Comparison of ENCODE assay signal across 20 cellular contexts in the genomic region with DNA sequence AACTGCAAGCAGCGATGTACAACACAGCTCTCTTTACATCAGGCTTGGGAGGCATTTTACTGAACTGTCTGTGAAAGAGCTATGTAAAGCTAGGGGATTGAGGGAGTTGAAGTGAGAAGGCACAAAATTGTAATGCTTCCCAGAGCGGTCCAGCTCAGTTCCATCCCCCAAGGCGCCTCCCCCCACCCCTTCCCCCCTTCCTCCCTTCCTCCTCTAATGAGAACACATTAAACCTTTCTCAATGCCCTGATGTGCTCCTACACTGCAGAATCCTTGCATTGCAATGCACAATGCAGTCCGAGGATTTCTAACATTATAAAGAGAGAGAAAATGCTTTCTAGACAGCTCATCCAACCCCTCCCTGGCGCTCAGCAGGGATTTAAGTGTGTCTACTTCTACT.
A peak's percentile ranks its signal among the peaks of the same experiment; 100 is the strongest.
DNase-seq lines count a peak whose midpoint lies in the region; ATAC-seq and TF ChIP-seq lines count a peak whose summit lies in the region.
"Had no signal": no experiment of that assay in that cellular context is flagged by ENCODE, and none has a peak within 500 bp of the region (broad histone marks: within the 10 kb centered on the region; RNA-seq: fewer than 3 reads in every experiment).

No MANE protein-coding gene starts in this region.

- CTCF ChIA-PET in WTC11 (lab: Charles Lee), result no interaction called here

- ATAC-seq in WTC11, result peak; percentile 55
- ATAC-seq in HG02623 (IDR thresholded peaks at IDR 0.05; ENCODE audit: unreplicated experiment), result no peak
- ATAC-seq: heart left ventricle, left colon had no signal

- peaks cover 31% of the 10 kb centered on the region for H3K4me1 ChIP-seq in ES-I3 (ENCODE audit: insufficient read depth, low read length)
- no peaks in the 10 kb centered on the region for H3K4me1 ChIP-seq in hepatocyte (ENCODE audit: insufficient read depth)
- peaks cover 75% of the 10 kb centered on the region for H3K4me1 ChIP-seq in neural progenitor cell
- H3K4me1 ChIP-seq in adrenal gland (replicated peaks in 1 of 2), result no peaks in the 10 kb centered on the region
- peaks cover 0 to 12% (median 0%) of the 10 kb centered on the region in 3 donors for H3K4me1 ChIP-seq in esophagus squamous epithelium
- H3K4me1 ChIP-seq: uterus had no signal

- peaks cover 27% of the 10 kb centered on the region for H3F3A ChIP-seq in neural progenitor cell (ENCODE audit: low read depth)

- DNase-seq in WTC11 (ENCODE audit: low spot score) (peak; percentile 10), hepatocyte (ENCODE audit: low spot score) (peak; percentile 12), neural progenitor cell (ENCODE audit: low spot score) (peak; percentile 67), adrenal gland (no peak), esophagus squamous epithelium (lab: John Stamatoyannopoulos, UW) (no peak), mucosa of gallbladder (ENCODE audit: low spot score) (no peak)
- DNase-seq: activated CD4-positive, CD25-positive, alpha-beta regulatory T cell; amygdala; CD8-positive, alpha-beta memory T cell; DND-41; heart left ventricle; left colon; stimulated activated CD4-positive, alpha-beta T cell treated with anti-CD3 and anti-CD28 coated beads, Interleukin-15, amount 100 ng/mL, for 24 hours; stomach; uterus had no signal

- H3K36me3 Mint-ChIP-seq in WTC11 (no peaks in the 10 kb centered on the region), neural progenitor cell (no peaks in the 10 kb centered on the region)
- H3K36me3 Mint-ChIP-seq: CD8-positive, alpha-beta memory T cell had no signal

- H3K4me2 ChIP-seq in hepatocyte (peak overlapping the region; percentile 67), neural progenitor cell (peak overlapping the region; percentile 78)

- H4K20me1 ChIP-seq in hepatocyte (ENCODE audit: insufficient read depth, poor library complexity, severe bottlenecking) (no peaks in the 10 kb centered on the region), neural progenitor cell (ENCODE audit: low read depth) (no peaks in the 10 kb centered on the region)

- H3K27me3 Mint-ChIP-seq in WTC11 (ENCODE audit: low read depth), result no peaks in the 10 kb centered on the region
- H3K27me3 Mint-ChIP-seq in neural progenitor cell (ENCODE audit: insufficient read depth, low read depth), result no peaks in the 10 kb centered on the region
- H3K27me3 Mint-ChIP-seq: dendritic cell treated with granulocyte-macrophage colony-stimulating factor and Interleukin-4, amounts not matched to agents 40 ng/mL and 50 ng/mL, for 4 days had no signal

- H2AFZ ChIP-seq in hepatocyte, result peak overlapping the region; percentile 49
- H2AFZ ChIP-seq in neural progenitor cell (replicated peaks), result peak overlapping the region; percentile 99

- TF ChIP-seq CTCF in WTC11 (IDR thresholded peaks at IDR 0.05) (no peak), hepatocyte (IDR thresholded peaks at IDR 0.05; ENCODE audit: poor library complexity) (no peak), neural progenitor cell (IDR thresholded peaks at IDR 0.05) (no peak), adrenal gland (IDR thresholded peaks at IDR 0.05) (no peak), esophagus squamous epithelium (IDR thresholded peaks at IDR 0.05) (no peak)

- H3K36me3 ChIP-seq in ES-I3 (ENCODE audit: insufficient read depth, low read length) (no peaks in the 10 kb centered on the region), hepatocyte (replicated peaks; ENCODE audit: insufficient read depth, low read depth) (no peaks in the 10 kb centered on the region), neural progenitor cell (no peaks in the 10 kb centered on the region), adrenal gland (replicated peaks in 1 of 2) (no peaks in the 10 kb centered on the region), esophagus squamous epithelium (no peaks in the 10 kb centered on the region)
- H3K36me3 ChIP-seq: esophagus muscularis mucosa, heart left ventricle, stomach, uterus had no signal

- H3K4me1 Mint-ChIP-seq in WTC11, result peaks cover 48% of the 10 kb centered on the region
- H3K4me1 Mint-ChIP-seq in neural progenitor cell, result peaks cover 83% of the 10 kb centered on the region
- H3K4me1 Mint-ChIP-seq: CD8-positive, alpha-beta memory T cell had no signal

- no peaks in the 10 kb centered on the region for H3K9me2 ChIP-seq in hepatocyte (replicated peaks; ENCODE audit: insufficient read depth)

- H3K27me3 ChIP-seq in hepatocyte (no peaks in the 10 kb centered on the region), neural progenitor cell (no peaks in the 10 kb centered on the region), adrenal gland (no peaks in the 10 kb centered on the region), esophagus squamous epithelium (no peaks in the 10 kb centered on the region)
- H3K27me3 ChIP-seq: esophagus muscularis mucosa, heart left ventricle, stomach, uterus had no signal

- H3K9ac ChIP-seq in ES-I3 (ENCODE audit: low read depth, low read length) (peak overlapping the region; percentile 31), neural progenitor cell (peak overlapping the region; percentile 18)

- H3K4me3 Mint-ChIP-seq in WTC11 (peak overlapping the region; percentile 65), neural progenitor cell (peak overlapping the region; percentile 52)
- H3K4me3 Mint-ChIP-seq: CD8-positive, alpha-beta memory T cell; dendritic cell treated with granulocyte-macrophage colony-stimulating factor and Interleukin-4, amounts not matched to agents 40 ng/mL and 50 ng/mL, for 4 days had no signal

- 25% methylated on average over 3 of the region's 5 CpGs for WGBS in hepatocyte (ENCODE audit: low lambda C conversion rate, missing lambda C conversion rate)
- WGBS in adrenal gland, 4 donors, result 49 to 64% (median 57%) methylated on average over 4 to 5 of the region's 5 CpGs
- 33 to 59% methylated on average over 4 to 5 of the region's 5 CpGs for WGBS in esophagus squamous epithelium, 2 donors

- no peak for TF ChIP-seq POLR2A in adrenal gland (IDR thresholded peaks at IDR 0.05)
- no peak for TF ChIP-seq POLR2A in esophagus squamous epithelium (IDR thresholded peaks at IDR 0.05)

- H3K27ac Mint-ChIP-seq in WTC11 (peak overlapping the region; percentile 37), neural progenitor cell (peak overlapping the region; percentile 97)
- H3K27ac Mint-ChIP-seq: activated T-helper 2 cell treated with anti-CD3 and anti-CD28 coated beads, Interferon-gamma antibody, Interleukin-2, Interleukin-4, amounts not matched to agents 10 μg/mL and 5 μg/mL and 100 μg/mL, durations not matched to agents 14 hours and 24 hours and 36 hours; CD8-positive, alpha-beta memory T cell; dendritic cell treated with granulocyte-macrophage colony-stimulating factor and Interleukin-4, amounts not matched to agents 40 ng/mL and 50 ng/mL, for 4 days had no signal

- no peak overlapping the region for H3K4me3 ChIP-seq in hepatocyte
- peak overlapping the region; percentile 35 for H3K4me3 ChIP-seq in neural progenitor cell
- H3K4me3 ChIP-seq in adrenal gland, result no peak overlapping the region
- H3K4me3 ChIP-seq in esophagus squamous epithelium, result no peak overlapping the region
- H3K4me3 ChIP-seq: esophagus muscularis mucosa, heart left ventricle, stomach, uterus had no signal

- intact Hi-C loops in adrenal gland (cut with DNase I) (no loop called here), esophagus squamous epithelium (cut with DNase I) (no loop called here)

- no peaks in the 10 kb centered on the region for H3K9me3 Mint-ChIP-seq in WTC11
- H3K9me3 Mint-ChIP-seq in neural progenitor cell, result no peaks in the 10 kb centered on the region
- H3K9me3 Mint-ChIP-seq: activated T-helper 2 cell treated with anti-CD3 and anti-CD28 coated beads, Interferon-gamma antibody, Interleukin-2, Interleukin-4, amounts not matched to agents 10 μg/mL and 5 μg/mL and 100 μg/mL, durations not matched to agents 14 hours and 24 hours and 36 hours; CD8-positive, alpha-beta memory T cell; dendritic cell treated with granulocyte-macrophage colony-stimulating factor and Interleukin-4, amounts not matched to agents 40 ng/mL and 50 ng/mL, for 4 days had no signal

- no peaks in the 10 kb centered on the region for H3K79me2 ChIP-seq in hepatocyte
- H3K79me2 ChIP-seq in neural progenitor cell (ENCODE audit: low read depth), result no peaks in the 10 kb centered on the region

- H3K27ac ChIP-seq in hepatocyte (peak overlapping the region; percentile 1), neural progenitor cell (peak overlapping the region; percentile 88), adrenal gland (no peak overlapping the region), esophagus squamous epithelium (no peak overlapping the region)
- H3K27ac ChIP-seq: esophagus muscularis mucosa, heart left ventricle, stomach, uterus had no signal

- H3K9me3 ChIP-seq in ES-I3 (ENCODE audit: control insufficient read depth, insufficient read depth, low read length) (no peaks in the 10 kb centered on the region), hepatocyte (ENCODE audit: low read depth) (no peaks in the 10 kb centered on the region), neural progenitor cell (ENCODE audit: low read depth) (no peaks in the 10 kb centered on the region), adrenal gland (replicated peaks in 1 of 3) (no peaks in the 10 kb centered on the region), esophagus squamous epithelium (no peaks in the 10 kb centered on the region)
- H3K9me3 ChIP-seq: esophagus muscularis mucosa, heart left ventricle, stomach, uterus had no signal

- POLR2A ChIA-PET in WTC11 (lab: Charles Lee), result no interaction called here

TF ChIP-seq in WTC11, 78 proteins besides CTCF, POLR2A, EP300 and RAD21 (continues in another document):
- TF ChIP-seq, protein P1, sequence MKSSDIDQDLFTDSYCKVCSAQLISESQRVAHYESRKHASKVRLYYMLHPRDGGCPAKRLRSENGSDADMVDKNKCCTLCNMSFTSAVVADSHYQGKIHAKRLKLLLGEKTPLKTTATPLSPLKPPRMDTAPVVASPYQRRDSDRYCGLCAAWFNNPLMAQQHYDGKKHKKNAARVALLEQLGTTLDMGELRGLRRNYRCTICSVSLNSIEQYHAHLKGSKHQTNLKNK (CRISPR knock-in tag; IDR thresholded peaks at IDR 0.05), result no peak
- TF ChIP-seq, protein P2, sequence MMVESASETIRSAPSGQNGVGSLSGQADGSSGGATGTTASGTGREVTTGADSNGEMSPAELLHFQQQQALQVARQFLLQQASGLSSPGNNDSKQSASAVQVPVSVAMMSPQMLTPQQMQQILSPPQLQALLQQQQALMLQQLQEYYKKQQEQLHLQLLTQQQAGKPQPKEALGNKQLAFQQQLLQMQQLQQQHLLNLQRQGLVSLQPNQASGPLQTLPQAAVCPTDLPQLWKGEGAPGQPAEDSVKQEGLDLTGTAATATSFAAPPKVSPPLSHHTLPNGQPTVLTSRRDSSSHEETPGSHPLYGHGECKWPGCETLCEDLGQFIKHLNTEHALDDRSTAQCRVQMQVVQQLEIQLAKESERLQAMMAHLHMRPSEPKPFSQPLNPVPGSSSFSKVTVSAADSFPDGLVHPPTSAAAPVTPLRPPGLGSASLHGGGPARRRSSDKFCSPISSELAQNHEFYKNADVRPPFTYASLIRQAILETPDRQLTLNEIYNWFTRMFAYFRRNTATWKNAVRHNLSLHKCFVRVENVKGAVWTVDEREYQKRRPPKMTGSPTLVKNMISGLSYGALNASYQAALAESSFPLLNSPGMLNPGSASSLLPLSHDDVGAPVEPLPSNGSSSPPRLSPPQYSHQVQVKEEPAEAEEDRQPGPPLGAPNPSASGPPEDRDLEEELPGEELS (CRISPR knock-in tag; IDR thresholded peaks at IDR 0.05), result no peak
- no peak for TF ChIP-seq ZNF263 (CRISPR knock-in tag; IDR thresholded peaks at IDR 0.05; ENCODE audit: low read depth)
- no peak for TF ChIP-seq ZNF671 (CRISPR knock-in tag; IDR thresholded peaks at IDR 0.05)

Comparison
In these comparisons a context has a peak if more than half of its experiments do, and no peak if none do; other contexts are left out.
1. DNase-seq: peak in WTC11 (single experiment), hepatocyte (single experiment) and neural progenitor cell (single experiment); none in adrenal gland (0 of 7), esophagus squamous epithelium (single experiment) and mucosa of gallbladder (single experiment).
2. H3K27ac ChIP-seq: peak in hepatocyte (single experiment) and neural progenitor cell (single experiment); none in adrenal gland (0 of 5) and esophagus squamous epithelium (0 of 4).